In genomic region chr7:38187794-38188472, GRCh38 we compare ENCODE assay signal across 14 cellular contexts. TPM values are rescaled to one million over a fixed set of nuclear protein-coding genes. Genes with fewer than 3 reads are reported as not detected.
A peak's percentile ranks its signal among the peaks of the same experiment; 100 is the strongest.
DNase-seq lines count a peak whose midpoint lies in the region; ATAC-seq, FAIRE-seq and TF ChIP-seq lines count a peak whose summit lies in the region.
"Had no signal": no experiment of that assay in that cellular context is flagged by ENCODE, and none has a peak within 500 bp of the region (broad histone marks: within the 10 kb centered on the region; RNA-seq: fewer than 3 reads in every experiment).

No MANE protein-coding gene starts in this region.

- TF ChIP-seq CTCF in K562 (IDR thresholded peaks at IDR 0.05 in 2 of 3, conservative IDR thresholded peaks at IDR 0.05 in 1 of 3; ENCODE audit: insufficient read depth in 2 of 3, low read depth in 1 of 3, low read length in 3 of 3), result no peak

- peaks cover 7% of the 10 kb centered on the region for H3K9me3 Mint-ChIP-seq in activated CD4-positive, alpha-beta T cell treated with anti-CD3 and anti-CD28 coated beads, Interleukin-2, amount 10 ng/mL, durations not matched to agents 7 days and 5 days
- H3K9me3 Mint-ChIP-seq in activated T-helper 17 cell treated with anti-CD3 and anti-CD28 coated beads, Interleukin-2, amount 50 U/mL, for 72 hours, result no peaks in the 10 kb centered on the region

- H3K9ac ChIP-seq in K562 (ENCODE audit: insufficient read depth in 1 of 2, low read depth in 2 of 2, low read length in 2 of 2), result no peak overlapping the region

- WGBS in K562 (ENCODE audit: insufficient coverage, low coverage, missing lambda C conversion rate), result 60% methylated on average over 7 of the region's 7 CpGs

- no peak overlapping the region for H3K4me2 ChIP-seq in K562 (ENCODE audit: insufficient read depth, low read length)

- CTCF ChIA-PET in K562 (lab: Yijun Ruan, JAX; ENCODE audit: low intra/inter-chr PET ratio), result no interaction called here
- CTCF ChIA-PET in activated CD4-positive, alpha-beta T cell treated with anti-CD3 and anti-CD28 coated beads, Interleukin-2, amount 10 ng/mL, durations not matched to agents 7 days and 5 days (lab: Charles Lee), result interaction anchor here (1.0 to 1.5 kb wide), 2 partner anchors 8 to 19 kb away, joined by 3 to 5 read pairs; no protein-coding TSS in a partner anchor

- BruUV-seq in K562 (replicated peaks; lab: Mats Ljungman, UMichigan), result no TSS peak

- no peak overlapping the region for H3K27ac ChIP-seq in K562 (ENCODE audit: extremely low read depth, low read depth, low read length)
- H3K27ac ChIP-seq: C4-2B, tibial nerve had no signal

- H3K9me3 ChIP-seq in K562 (replicated peaks; ENCODE audit: control insufficient read depth, insufficient read depth, low read depth, low read length), result 0 out of 2 replicates have a peak, but pooled peaks cover 5% of the 10 kb centered on the region

- H3K4me3 ChIP-seq in K562, result no peak overlapping the region
- H3K4me3 ChIP-seq: tibial nerve had no signal

- peaks cover 13% of the 10 kb centered on the region for H3K4me1 Mint-ChIP-seq in activated CD4-positive, alpha-beta T cell treated with anti-CD3 and anti-CD28 coated beads, Interleukin-2, amount 10 ng/mL, durations not matched to agents 7 days and 5 days
- peaks cover 39% of the 10 kb centered on the region for H3K4me1 Mint-ChIP-seq in activated T-helper 17 cell treated with anti-CD3 and anti-CD28 coated beads, Interleukin-2, amount 50 U/mL, for 72 hours

- peaks cover 77% of the 10 kb centered on the region for H3K79me2 ChIP-seq in K562 (ENCODE audit: control insufficient read depth, insufficient read depth, low read length)

- H2AFZ ChIP-seq in K562 (ENCODE audit: low read depth, low read length), result no peak overlapping the region

- no peak overlapping the region for H3K27ac Mint-ChIP-seq in activated CD4-positive, alpha-beta T cell treated with anti-CD3 and anti-CD28 coated beads, Interleukin-2, amount 10 ng/mL, durations not matched to agents 7 days and 5 days
- no peak overlapping the region for H3K27ac Mint-ChIP-seq in activated T-helper 17 cell treated with anti-CD3 and anti-CD28 coated beads, Interleukin-2, amount 50 U/mL, for 72 hours

- in situ Hi-C loops in K562 (cut with MboI), result no loop called here

- ATAC-seq in GM18498 (IDR thresholded peaks at IDR 0.05; ENCODE audit: unreplicated experiment), result peak; percentile 80
- ATAC-seq in GM21381 (IDR thresholded peaks at IDR 0.05; ENCODE audit: unreplicated experiment), result peak; percentile 77
- peak; percentile 82 for ATAC-seq in HG03025 (IDR thresholded peaks at IDR 0.05; ENCODE audit: low FRiP score, unreplicated experiment)
- ATAC-seq in K562, result peak; percentile 61
- ATAC-seq in activated T-helper 17 cell treated with anti-CD3 and anti-CD28 coated beads, Interleukin-2, amount 50 U/mL, for 72 hours (replicated peaks), result no peak
- ATAC-seq: HepG2 had no signal

- H3K36me3 Mint-ChIP-seq in activated CD4-positive, alpha-beta T cell treated with anti-CD3 and anti-CD28 coated beads, Interleukin-2, amount 10 ng/mL, durations not matched to agents 7 days and 5 days (ENCODE audit: low read depth), result peaks cover 18% of the 10 kb centered on the region
- no peaks in the 10 kb centered on the region for H3K36me3 Mint-ChIP-seq in activated T-helper 17 cell treated with anti-CD3 and anti-CD28 coated beads, Interleukin-2, amount 50 U/mL, for 72 hours (ENCODE audit: low read depth)

- H3K4me3 Mint-ChIP-seq in activated CD4-positive, alpha-beta T cell treated with anti-CD3 and anti-CD28 coated beads, Interleukin-2, amount 10 ng/mL, durations not matched to agents 7 days and 5 days, result no peak overlapping the region
- no peak overlapping the region for H3K4me3 Mint-ChIP-seq in activated T-helper 17 cell treated with anti-CD3 and anti-CD28 coated beads, Interleukin-2, amount 50 U/mL, for 72 hours

- H3K36me3 ChIP-seq in K562 (ENCODE audit: control insufficient read depth, insufficient read depth, low read length), result peaks cover 12% of the 10 kb centered on the region; the same call in 1 of the 3 replicates

- POLR2A ChIA-PET in K562 (lab: Yijun Ruan, JAX), result interaction anchor here (0.6 to 3.5 kb wide), 3 partner anchors 8 to 1816 kb away, joined by 3 to 15 read pairs (median 6); no protein-coding TSS in a partner anchor
- POLR2A ChIA-PET in activated CD4-positive, alpha-beta T cell treated with anti-CD3 and anti-CD28 coated beads, Interleukin-2, amount 10 ng/mL, durations not matched to agents 7 days and 5 days (lab: Charles Lee), result no interaction called here

- no peak for FAIRE-seq in K562 (lab: Jason Lieb, UNC)
- FAIRE-seq: HepG2 had no signal

- no peaks in the 10 kb centered on the region for H4K20me1 ChIP-seq in K562 (replicated peaks; ENCODE audit: control insufficient read depth, insufficient read depth, low read length)

- no peaks in the 10 kb centered on the region for H3K27me3 ChIP-seq in K562 (ENCODE audit: control insufficient read depth in 2 of 2, insufficient read depth in 2 of 2, low read length in 2 of 2)
- H3K27me3 ChIP-seq: tibial nerve had no signal

- intact Hi-C loops in K562 (cut with micrococcal nuclease), result no loop called here

- peaks cover 0 to 14% of the 10 kb centered on the region in 2 experiments; a peak in 3 of 5 replicates for H3K4me1 ChIP-seq in K562 (replicated peaks in 1 of 2; ENCODE audit: control insufficient read depth in 2 of 2, insufficient read depth in 2 of 2, low read length in 2 of 2)

- TF ChIP-seq EP300 in K562 (IDR thresholded peaks at IDR 0.05; ENCODE audit: low read length), result no peak

- TF ChIP-seq POLR2A in K562 (conservative IDR thresholded peaks at IDR 0.05), result no peak

- H3K9me1 ChIP-seq in K562 (ENCODE audit: control insufficient read depth, insufficient read depth, low read length), result no peaks in the 10 kb centered on the region

- no peak for TF ChIP-seq RAD21 in K562 (CRISPR knock-in tag; conservative IDR thresholded peaks at IDR 0.05 in 1 of 2, IDR thresholded peaks at IDR 0.05 in 1 of 2)

- DNase-seq in K562 (ENCODE audit: extremely low read depth in 1 of 4, low spot score in 3 of 4) (no peak), LoVo (ENCODE audit: low spot score) (no peak), SHP77 treated with DMSO at 0.1 percent for 48 hours (lab: John Stamatoyannopoulos, UW) (no peak)
- no peak for DNase-seq in activated CD4-positive, alpha-beta T cell treated with anti-CD3 and anti-CD28 coated beads, Interleukin-2, amount 10 ng/mL, durations not matched to agents 7 days and 5 days
- DNase-seq: activated CD4-positive, alpha-beta T cell treated with anti-CD3 and anti-CD28 coated beads for 1 hour; NCI-H2029 treated with DMSO at 0.1 percent for 48 hours; stimulated activated CD4-positive, alpha-beta T cell treated with anti-CD3 and anti-CD28 coated beads, Interleukin-2, amount 100 ng/mL, for 24 hours had no signal

- H3K27me3 Mint-ChIP-seq in activated CD4-positive, alpha-beta T cell treated with anti-CD3 and anti-CD28 coated beads, Interleukin-2, amount 10 ng/mL, durations not matched to agents 7 days and 5 days, result no peaks in the 10 kb centered on the region
- no peaks in the 10 kb centered on the region for H3K27me3 Mint-ChIP-seq in activated T-helper 17 cell treated with anti-CD3 and anti-CD28 coated beads, Interleukin-2, amount 50 U/mL, for 72 hours

TF ChIP-seq in K562, 482 proteins besides CTCF, POLR2A, EP300 and RAD21 (continues in another document):
- TF ChIP-seq BCOR (IDR thresholded peaks at IDR 0.05), result no peak
- no peak for TF ChIP-seq TSC22D4 (tag; IDR thresholded peaks at IDR 0.05)
- 0 out of 2 replicates have a peak, but pooled peaks have one; percentile 32 for TF ChIP-seq PREB (CRISPR knock-in tag; IDR thresholded peaks at IDR 0.05)
- TF ChIP-seq CEBPG (CRISPR knock-in tag; IDR thresholded peaks at IDR 0.05), result no peak
- TF ChIP-seq CEBPG (tag; conservative IDR thresholded peaks at IDR 0.05 in 1 of 2, IDR thresholded peaks at IDR 0.05 in 1 of 2), result no peak
- no peak for TF ChIP-seq HEY1 (CRISPR knock-in tag; IDR thresholded peaks at IDR 0.05; ENCODE audit: borderline replicate concordance)
- TF ChIP-seq TAF15 (IDR thresholded peaks at IDR 0.05; ENCODE audit: low read depth, low read length), result no peak

RNA-seq across cellular contexts. Expression of gene STARD3NL, which starts 9.9 kb away (rescaled TPM):
- total RNA-seq in K562 (2011; cell fraction: chromatin; rRNA removed; ENCODE audit: low replicate concordance), result 16.8 and 25.1 TPM in 2 replicates
- total RNA-seq in K562 (2011; cell fraction: nucleolus; rRNA removed), result 19.8 and 22.5 TPM in 2 replicates
- 30.4 and 45.0 TPM in 2 replicates for total RNA-seq in K562 (2011; cell fraction: nucleoplasm; rRNA removed)
- 44.8 and 44.9 TPM in 2 replicates for total RNA-seq in K562 (2014; rRNA removed)
- 64.4 and 74.5 TPM in 2 replicates for total RNA-seq in K562 (2014; rRNA removed; fragmentation: Illumina TruSeq; extraction: Trizol)
- total RNA-seq in K562 (2015; rRNA removed; fragmentation: Illumina TruSeq; extraction: Trizol), result 54.4 and 56.9 TPM in 2 replicates
- 42.2 and 43.4 TPM in 2 replicates for total RNA-seq in K562 (2021)
- polyA plus RNA-seq in K562 (2011; rRNA removed), result 60.7 and 77.4 TPM in 2 replicates
- 18.7 and 41.1 TPM in 2 replicates for polyA plus RNA-seq in K562 (2011; cell fraction: cytosol; rRNA removed)
- 14.4 and 34.3 TPM in 2 replicates for polyA plus RNA-seq in K562 (2011; cell fraction: nucleus; rRNA removed)
- polyA plus RNA-seq in K562 (2012), result 38.4 and 42.2 TPM in 2 replicates
- 50.8 and 53.5 TPM in 2 replicates for polyA plus RNA-seq in K562 (2014; fragmentation: Illumina TruSeq; extraction: Trizol)
- 10 to 100 TPM; 79.6 to 90.0 TPM for polyA plus RNA-seq in K562 (2014; fragmentation: Nextera tagmentation; extraction: Ambion mirVana)
- polyA plus RNA-seq in K562 (2014; rRNA removed), result 52.9 and 57.6 TPM in 2 replicates
- 37.0 and 57.7 TPM in 2 replicates for polyA minus RNA-seq in K562 (2011; rRNA and poly(A)+ RNA removed)
- 14.0 and 14.7 TPM in 2 replicates for polyA minus RNA-seq in K562 (2011; cell fraction: cytosol; rRNA and poly(A)+ RNA removed)
- polyA minus RNA-seq in K562 (2011; cell fraction: nucleus; rRNA and poly(A)+ RNA removed), result 11.0 and 27.9 TPM in 2 replicates
- 10 to 100 TPM; 22.5 to 22.9 TPM for total RNA-seq in activated CD4-positive, alpha-beta T cell treated with anti-CD3 and anti-CD28 coated beads, Interleukin-2, amount 10 ng/mL, durations not matched to agents 7 days and 5 days
- total RNA-seq in activated T-helper 17 cell treated with anti-CD3 and anti-CD28 coated beads, Interleukin-2, amount 50 U/mL, for 72 hours, result 10 to 100 TPM; 20.6 to 28.9 TPM
